ENCODE assay signal across 1 cellular context in the genomic region with DNA sequence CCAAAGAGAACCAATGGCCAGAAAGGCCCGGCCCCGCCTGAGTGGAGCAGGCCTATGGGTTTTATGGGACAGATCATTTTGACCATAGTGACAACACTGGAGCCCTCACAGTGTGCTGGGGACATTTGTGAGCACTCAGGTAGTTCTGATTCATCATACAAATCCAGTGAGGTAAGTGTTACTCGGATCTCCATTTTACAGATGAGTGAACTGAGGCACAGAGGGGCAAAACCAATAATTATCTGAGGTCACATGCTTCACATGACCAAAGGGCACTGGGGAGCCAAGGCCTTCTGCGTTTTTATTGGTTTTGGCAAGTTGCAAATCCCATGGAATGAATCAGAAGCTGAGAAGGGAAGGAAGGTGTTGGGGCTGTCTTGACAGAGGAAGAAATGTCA.
TF ChIP-seq lines count a peak whose summit lies in the region.

No MANE protein-coding gene starts in this region.

TF ChIP-seq in WTC11, 78 proteins besides CTCF, POLR2A, EP300 and RAD21 (continued from another document):
- TF ChIP-seq, protein P1, sequence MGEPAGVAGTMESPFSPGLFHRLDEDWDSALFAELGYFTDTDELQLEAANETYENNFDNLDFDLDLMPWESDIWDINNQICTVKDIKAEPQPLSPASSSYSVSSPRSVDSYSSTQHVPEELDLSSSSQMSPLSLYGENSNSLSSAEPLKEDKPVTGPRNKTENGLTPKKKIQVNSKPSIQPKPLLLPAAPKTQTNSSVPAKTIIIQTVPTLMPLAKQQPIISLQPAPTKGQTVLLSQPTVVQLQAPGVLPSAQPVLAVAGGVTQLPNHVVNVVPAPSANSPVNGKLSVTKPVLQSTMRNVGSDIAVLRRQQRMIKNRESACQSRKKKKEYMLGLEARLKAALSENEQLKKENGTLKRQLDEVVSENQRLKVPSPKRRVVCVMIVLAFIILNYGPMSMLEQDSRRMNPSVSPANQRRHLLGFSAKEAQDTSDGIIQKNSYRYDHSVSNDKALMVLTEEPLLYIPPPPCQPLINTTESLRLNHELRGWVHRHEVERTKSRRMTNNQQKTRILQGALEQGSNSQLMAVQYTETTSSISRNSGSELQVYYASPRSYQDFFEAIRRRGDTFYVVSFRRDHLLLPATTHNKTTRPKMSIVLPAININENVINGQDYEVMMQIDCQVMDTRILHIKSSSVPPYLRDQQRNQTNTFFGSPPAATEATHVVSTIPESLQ (CRISPR knock-in tag; IDR thresholded peaks at IDR 0.05): no peak
TF ChIP-seq in WTC11: peak in this region for 1.
